26 cellular contexts compared by ENCODE assay signal in genomic region chr3:108891833-108892232, GRCh38.
"Had no signal": no experiment of that assay in that cellular context is flagged by ENCODE, and none has a peak within 500 bp of the region (broad histone marks: within the 10 kb centered on the region; RNA-seq: fewer than 3 reads in every experiment).

No MANE protein-coding gene starts in this region.

- H3K27me3 ChIP-seq: stomach, suprapubic skin, testis, thyroid gland, tibial artery, tibial nerve, transverse colon, upper lobe of left lung, uterus, vagina had no signal

- H3K27ac ChIP-seq: stomach, suprapubic skin, testis, thoracic aorta, thyroid gland, tibial artery, tibial nerve, transverse colon, upper lobe of left lung, uterus, vagina had no signal

- H3K36me3 ChIP-seq: stomach, suprapubic skin, thoracic aorta, thyroid gland, tibial artery, tibial nerve, transverse colon, upper lobe of left lung, uterus, vagina had no signal

- ATAC-seq: stimulated activated effector memory CD8-positive, alpha-beta T cell treated with anti-CD3 and anti-CD28 coated beads, Interleukin-12 subunit alpha, Interleukin-12 subunit beta, amount 100 ng/mL, for 72 hours; stimulated activated memory B cell treated with anti-CD40 and anti-IgM and Interleukin-4, amounts not matched to agents 10 μg/mL and 1 μg/mL and 100 μg/mL, for 72 hours; stimulated activated naive B cell treated with anti-CD40 and anti-IgM and Interleukin-4, amounts not matched to agents 10 μg/mL and 1 μg/mL and 100 μg/mL, for 72 hours; stimulated activated naive CD8-positive, alpha-beta T cell treated with anti-CD3 and anti-CD28 coated beads, Interleukin-15, amount 100 ng/mL, for 72 hours; stimulated activated naive CD8-positive, alpha-beta T cell treated with anti-CD3 and anti-CD28 coated beads, Interleukin-15, Interleukin-2, amounts not matched to agents 100 U/mL and 50 U/mL, for 24 hours had no signal

- H3K4me3 ChIP-seq: stomach, suprapubic skin, testis, thoracic aorta, thyroid gland, tibial artery, tibial nerve, transverse colon, upper lobe of left lung, uterus, vagina had no signal

- H3K9me3 ChIP-seq: stomach, suprapubic skin, testis, thoracic aorta, thyroid gland, tibial artery, tibial nerve, transverse colon, upper lobe of left lung, uterus, vagina had no signal

- H3K4me1 ChIP-seq: stomach, suprapubic skin, testis, thyroid gland, tibial artery, tibial nerve, upper lobe of left lung, uterus, vagina had no signal

- DNase-seq: stimulated activated CD4-positive, alpha-beta T cell treated with anti-CD3 and anti-CD28 coated beads, Interleukin-2, amount 100 ng/mL, for 24 hours; stimulated activated CD4-positive, alpha-beta T cell treated with anti-CD3 and anti-CD28 coated beads, Interleukin-2, amount 100 ng/mL, for 48 hours; stimulated activated CD4-positive, alpha-beta T cell treated with anti-CD3 and anti-CD28 coated beads, Interleukin-4, amount 100 ng/mL, for 1 hour; stimulated activated CD4-positive, alpha-beta T cell treated with anti-CD3 and anti-CD28 coated beads, Interleukin-4, amount 100 ng/mL, for 24 hours; stimulated activated CD4-positive, alpha-beta T cell treated with anti-CD3 and anti-CD28 coated beads, Interleukin-4, amount 100 ng/mL, for 4 hours; stimulated activated CD8-positive, alpha-beta memory T cell treated with anti-CD3 and anti-CD28 coated beads, Interleukin-4, amount 100 ng/mL, for 48 hours; stimulated activated naive B cell treated with anti-CD40 and anti-IgM and Interleukin-4, amounts not matched to agents 10 μg/mL and 1 μg/mL and 100 μg/mL, for 72 hours; stimulated activated naive CD4-positive, alpha-beta T cell; stimulated activated naive CD4-positive, alpha-beta T cell treated with Interleukin-2 at 50 U/mL for 16 hours; stimulated activated naive CD8-positive, alpha-beta T cell treated with anti-CD3 and anti-CD28 coated beads, Interleukin-15, amount 100 ng/mL, for 72 hours; stimulated activated naive CD8-positive, alpha-beta T cell treated with anti-CD3 and anti-CD28 coated beads, Interleukin-15, Interleukin-2, amounts not matched to agents 100 U/mL and 50 U/mL, for 24 hours; stomach; substantia nigra; testis; thyroid gland; tibial artery; transverse colon; trophoblast cell; upper lobe of left lung; uterus had no signal
